ENCODE assay signal across 8 cellular contexts in the genomic region with DNA sequence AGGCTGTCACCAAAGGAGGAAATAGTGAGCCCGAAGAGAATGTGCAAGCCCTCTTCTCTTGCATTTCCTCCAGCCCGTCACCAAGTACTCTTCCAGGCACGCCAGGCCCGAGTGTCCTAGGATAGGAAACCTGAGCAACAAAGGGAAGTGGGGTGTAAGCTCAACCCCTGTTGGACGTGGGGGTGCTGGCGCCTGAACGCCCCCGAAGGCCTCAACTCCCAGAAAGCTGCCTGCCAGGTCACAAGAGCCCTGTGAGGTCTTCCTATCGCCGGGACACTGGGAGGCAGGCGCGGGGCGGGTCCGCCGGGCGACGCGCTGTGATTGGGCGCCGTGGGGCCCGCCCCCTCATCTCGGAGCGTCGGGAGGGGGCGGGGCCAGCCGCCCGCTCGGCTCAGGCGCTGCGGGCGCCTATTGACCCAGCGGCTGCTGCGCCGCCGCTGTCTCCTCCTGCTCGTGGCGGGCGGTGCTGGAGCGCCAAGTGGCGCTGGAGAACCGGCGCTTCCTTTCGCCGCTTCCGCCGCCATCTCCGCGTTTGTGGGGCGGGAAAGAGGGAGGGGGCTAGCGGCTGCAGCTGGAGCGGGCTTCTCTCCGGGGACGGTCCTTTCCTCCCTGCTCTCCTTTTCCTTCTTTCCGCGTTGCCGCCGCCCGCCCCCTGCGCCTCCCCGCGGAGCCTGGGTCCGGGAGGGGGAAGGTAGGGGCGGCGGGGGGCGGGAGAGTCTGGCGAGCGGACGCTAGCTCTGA. TPM values are rescaled to one million over a fixed set of nuclear protein-coding genes. Genes with fewer than 3 reads are reported as not detected.
DNase-seq lines count a peak whose midpoint lies in the region; ATAC-seq and TF ChIP-seq lines count a peak whose summit lies in the region.

No MANE protein-coding gene starts in this region.

- H3K9me3 ChIP-seq in liver (ENCODE audit: control insufficient read depth in 4 of 4, low read length in 3 of 4) = peaks cover 0 to 6% (median under 1%) of the 10 kb centered on the region in 4 donors

- TF ChIP-seq RAD21 in liver (IDR thresholded peaks at IDR 0.05) = no peak

- 0 out of 2 replicates have a peak, but pooled peaks have one; percentile 51 for TF ChIP-seq CTCF in C4-2B (conservative IDR thresholded peaks at IDR 0.05)
- TF ChIP-seq CTCF in liver (IDR thresholded peaks at IDR 0.05; ENCODE audit: low read depth, low read length, missing input control) = no peak

- peak overlapping the region; percentile 7 to 33 for H3K9ac ChIP-seq in liver (ENCODE audit: low read depth in 1 of 2, low read length in 2 of 2)

- peak; percentile 74 to 90 for DNase-seq in NCI-H526 (lab: John Stamatoyannopoulos, UW)
- DNase-seq in activated CD4-positive, alpha-beta T cell treated with anti-CD3 and anti-CD28 coated beads, Interleukin-2, amount 50 U/mL, for 1 hour = peak; percentile 70
- peak; percentile 70 for DNase-seq in dedifferentiated amniotic fluid mesenchymal stem cell (ENCODE audit: extremely low spot score)
- peak; percentile 74 to 76 for DNase-seq in stimulated activated CD4-positive, alpha-beta T cell treated with anti-CD3 and anti-CD28 coated beads, Interleukin-4, amount 100 ng/mL, for 4 hours

- H3K27ac ChIP-seq in C4-2B = peak overlapping the region; percentile 81
- H3K27ac ChIP-seq in liver (ENCODE audit: low read depth in 1 of 2, low read length in 2 of 2) = peak overlapping the region; percentile 98 to 99

- under 1% methylated on average over 68 of the region's 68 CpGs for WGBS in liver

- no peaks in the 10 kb centered on the region for H3K27me3 ChIP-seq in liver (ENCODE audit: control insufficient read depth in 4 of 4, insufficient read depth in 4 of 4, low read length in 3 of 4)

- ATAC-seq in GM19324 (IDR thresholded peaks at IDR 0.05; ENCODE audit: low FRiP score, unreplicated experiment) (peak; percentile 86), HG03457 (IDR thresholded peaks at IDR 0.05; ENCODE audit: unreplicated experiment) (peak; percentile 73)

- H3K36me3 ChIP-seq in liver (ENCODE audit: control insufficient read depth in 4 of 4, insufficient read depth in 3 of 4, low read depth in 1 of 4, low read length in 3 of 4) = no peaks in the 10 kb centered on the region

- peaks cover 2 to 33% (median 20%) of the 10 kb centered on the region in 4 donors for H3K4me1 ChIP-seq in liver (ENCODE audit: control insufficient read depth in 4 of 4, insufficient read depth in 4 of 4, low read length in 3 of 4)

- H3K4me3 ChIP-seq in liver (ENCODE audit: low read depth in 1 of 3, low read length in 3 of 3) = peak overlapping the region; percentile 79 to 95 (median 92)

TF ChIP-seq in liver, 16 proteins besides CTCF, POLR2A, EP300 and RAD21:
- TF ChIP-seq, protein P1, sequence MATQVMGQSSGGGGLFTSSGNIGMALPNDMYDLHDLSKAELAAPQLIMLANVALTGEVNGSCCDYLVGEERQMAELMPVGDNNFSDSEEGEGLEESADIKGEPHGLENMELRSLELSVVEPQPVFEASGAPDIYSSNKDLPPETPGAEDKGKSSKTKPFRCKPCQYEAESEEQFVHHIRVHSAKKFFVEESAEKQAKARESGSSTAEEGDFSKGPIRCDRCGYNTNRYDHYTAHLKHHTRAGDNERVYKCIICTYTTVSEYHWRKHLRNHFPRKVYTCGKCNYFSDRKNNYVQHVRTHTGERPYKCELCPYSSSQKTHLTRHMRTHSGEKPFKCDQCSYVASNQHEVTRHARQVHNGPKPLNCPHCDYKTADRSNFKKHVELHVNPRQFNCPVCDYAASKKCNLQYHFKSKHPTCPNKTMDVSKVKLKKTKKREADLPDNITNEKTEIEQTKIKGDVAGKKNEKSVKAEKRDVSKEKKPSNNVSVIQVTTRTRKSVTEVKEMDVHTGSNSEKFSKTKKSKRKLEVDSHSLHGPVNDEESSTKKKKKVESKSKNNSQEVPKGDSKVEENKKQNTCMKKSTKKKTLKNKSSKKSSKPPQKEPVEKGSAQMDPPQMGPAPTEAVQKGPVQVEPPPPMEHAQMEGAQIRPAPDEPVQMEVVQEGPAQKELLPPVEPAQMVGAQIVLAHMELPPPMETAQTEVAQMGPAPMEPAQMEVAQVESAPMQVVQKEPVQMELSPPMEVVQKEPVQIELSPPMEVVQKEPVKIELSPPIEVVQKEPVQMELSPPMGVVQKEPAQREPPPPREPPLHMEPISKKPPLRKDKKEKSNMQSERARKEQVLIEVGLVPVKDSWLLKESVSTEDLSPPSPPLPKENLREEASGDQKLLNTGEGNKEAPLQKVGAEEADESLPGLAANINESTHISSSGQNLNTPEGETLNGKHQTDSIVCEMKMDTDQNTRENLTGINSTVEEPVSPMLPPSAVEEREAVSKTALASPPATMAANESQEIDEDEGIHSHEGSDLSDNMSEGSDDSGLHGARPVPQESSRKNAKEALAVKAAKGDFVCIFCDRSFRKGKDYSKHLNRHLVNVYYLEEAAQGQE (IDR thresholded peaks at IDR 0.05) = peak; percentile 85
- no peak for TF ChIP-seq FOXA1 (IDR thresholded peaks at IDR 0.05)
- peak; percentile 18 for TF ChIP-seq YY1 (IDR thresholded peaks at IDR 0.05)
- TF ChIP-seq GABPA (IDR thresholded peaks at IDR 0.05 in 1 of 2, conservative IDR thresholded peaks at IDR 0.05 in 1 of 2) = no peak
- TF ChIP-seq HNF4G (IDR thresholded peaks at IDR 0.05) = no peak
- peak; percentile 70 for TF ChIP-seq SP1 (IDR thresholded peaks at IDR 0.05)
- TF ChIP-seq EGR1 (IDR thresholded peaks at IDR 0.05; ENCODE audit: low read depth in 2 of 2) = peak in 1 of 2 donors; percentile 20
- no peak for TF ChIP-seq FOXA2 (IDR thresholded peaks at IDR 0.05)
- TF ChIP-seq, protein P2, sequence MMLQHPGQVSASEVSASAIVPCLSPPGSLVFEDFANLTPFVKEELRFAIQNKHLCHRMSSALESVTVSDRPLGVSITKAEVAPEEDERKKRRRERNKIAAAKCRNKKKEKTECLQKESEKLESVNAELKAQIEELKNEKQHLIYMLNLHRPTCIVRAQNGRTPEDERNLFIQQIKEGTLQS (IDR thresholded peaks at IDR 0.05) = no peak
- TF ChIP-seq, protein P3, sequence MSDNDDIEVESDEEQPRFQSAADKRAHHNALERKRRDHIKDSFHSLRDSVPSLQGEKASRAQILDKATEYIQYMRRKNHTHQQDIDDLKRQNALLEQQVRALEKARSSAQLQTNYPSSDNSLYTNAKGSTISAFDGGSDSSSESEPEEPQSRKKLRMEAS (IDR thresholded peaks at IDR 0.05) = peak; percentile 5
- peak; percentile 35 for TF ChIP-seq NR2F2 (IDR thresholded peaks at IDR 0.05)
- TF ChIP-seq TAF1 (conservative IDR thresholded peaks at IDR 0.05) = peak; percentile 89
- peak; percentile 6 to 44 for TF ChIP-seq RXRA (IDR thresholded peaks at IDR 0.05)
- TF ChIP-seq JUND (IDR thresholded peaks at IDR 0.05) = peak in 1 of 2 donors; percentile 42
- TF ChIP-seq HNF4A (conservative IDR thresholded peaks at IDR 0.05) = no peak
- TF ChIP-seq, protein P4, sequence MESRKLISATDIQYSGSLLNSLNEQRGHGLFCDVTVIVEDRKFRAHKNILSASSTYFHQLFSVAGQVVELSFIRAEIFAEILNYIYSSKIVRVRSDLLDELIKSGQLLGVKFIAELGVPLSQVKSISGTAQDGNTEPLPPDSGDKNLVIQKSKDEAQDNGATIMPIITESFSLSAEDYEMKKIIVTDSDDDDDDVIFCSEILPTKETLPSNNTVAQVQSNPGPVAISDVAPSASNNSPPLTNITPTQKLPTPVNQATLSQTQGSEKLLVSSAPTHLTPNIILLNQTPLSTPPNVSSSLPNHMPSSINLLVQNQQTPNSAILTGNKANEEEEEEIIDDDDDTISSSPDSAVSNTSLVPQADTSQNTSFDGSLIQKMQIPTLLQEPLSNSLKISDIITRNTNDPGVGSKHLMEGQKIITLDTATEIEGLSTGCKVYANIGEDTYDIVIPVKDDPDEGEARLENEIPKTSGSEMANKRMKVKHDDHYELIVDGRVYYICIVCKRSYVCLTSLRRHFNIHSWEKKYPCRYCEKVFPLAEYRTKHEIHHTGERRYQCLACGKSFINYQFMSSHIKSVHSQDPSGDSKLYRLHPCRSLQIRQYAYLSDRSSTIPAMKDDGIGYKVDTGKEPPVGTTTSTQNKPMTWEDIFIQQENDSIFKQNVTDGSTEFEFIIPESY (IDR thresholded peaks at IDR 0.05) = no peak

RNA-seq across cellular contexts. Expression of a gene that starts 0.6 kb away (rescaled TPM):
- 10 to 100 TPM; 71.1 to 82.8 TPM for total RNA-seq in liver
- polyA plus RNA-seq in liver = 10 to 100 TPM; 21.4 to 23.4 TPM

Comparison
In these comparisons a context has a peak if more than half of its experiments do, and no peak if none do; other contexts are left out.
1. Peak in every context shown above with its lines: DNase-seq, ATAC-seq, H3K4me3 ChIP-seq and H3K27ac ChIP-seq.